Comparison of ENCODE assay signal across 26 cellular contexts in genomic region chr14:90496379-90496778, GRCh38.
"Had no signal": no experiment of that assay in that cellular context is flagged by ENCODE, and none has a peak within 500 bp of the region (broad histone marks: within the 10 kb centered on the region; RNA-seq: fewer than 3 reads in every experiment).

No MANE protein-coding gene starts in this region.

- H3K27ac Mint-ChIP-seq: activated B cell treated with CpG ODN at 0.5 μM for 24 hours; activated CD4-positive, alpha-beta T cell treated with anti-CD3 and anti-CD28 coated beads, Interleukin-2, amount 10 ng/mL, durations not matched to agents 24 days and 14 days; activated naive CD4-positive, alpha-beta T cell treated with anti-CD3 and anti-CD28 coated beads for 36 hours; activated naive CD8-positive, alpha-beta T cell; activated T-helper 17 cell treated with anti-CD3 and anti-CD28 coated beads, Interleukin-2, amount 50 U/mL, for 72 hours; brain; T-helper 17 cell had no signal

- ATAC-seq: activated T-helper 17 cell treated with anti-CD3 and anti-CD28 coated beads, Interleukin-2, amount 50 U/mL, for 72 hours; T-helper 17 cell had no signal

- DNase-seq: activated B cell treated with CpG ODN at 0.5 μM for 24 hours; activated CD4-positive, alpha-beta T cell treated with anti-CD3 and anti-CD28 coated beads for 1 hour; activated CD4-positive, alpha-beta T cell treated with anti-CD3 and anti-CD28 coated beads, Interleukin-2, amount 10 ng/mL, durations not matched to agents 24 days and 14 days; activated CD4-positive, alpha-beta T cell treated with anti-CD3 and anti-CD28 coated beads, Interleukin-2, amount 50 U/mL, for 48 hours; activated gamma-delta T cell; activated naive CD4-positive, alpha-beta T cell treated with anti-CD3 and anti-CD28 coated beads for 36 hours; activated T-cell treated with anti-CD3 and anti-CD28 coated beads for 4 hours; activated T-cell treated with anti-CD3 and anti-CD28 coated beads, Interleukin-2, amount 50 U/mL, for 48 hours; amygdala; NCI-H1092; NCI-H1417 treated with DMSO at 0.1 percent for 48 hours; NCI-H1694; NCI-H2029; NCI-H2107; NCI-H345; NCI-H510A; NCI-H526 treated with DMSO at 0.1 percent for 48 hours; NK-92 treated with Interleukin-12 subunit alpha and Interleukin-12 subunit beta, amount 100 ng/mL, for 24 hours; OCI-M1; SHP77; T-helper 17 cell; T-helper 9 cell had no signal

- H3K4me1 Mint-ChIP-seq: activated T-helper 17 cell treated with anti-CD3 and anti-CD28 coated beads, Interleukin-2, amount 50 U/mL, for 72 hours; central memory CD8-positive, alpha-beta T cell had no signal

- H3K36me3 Mint-ChIP-seq: activated naive CD8-positive, alpha-beta T cell; brain had no signal

- H3K27me3 Mint-ChIP-seq: activated CD4-positive, alpha-beta T cell treated with anti-CD3 and anti-CD28 coated beads, Interleukin-2, amount 10 ng/mL, durations not matched to agents 24 days and 14 days had no signal

- H3K4me3 Mint-ChIP-seq: activated B cell treated with CpG ODN at 0.5 μM for 24 hours; activated CD4-positive, alpha-beta T cell treated with anti-CD3 and anti-CD28 coated beads, Interleukin-2, amount 10 ng/mL, durations not matched to agents 24 days and 14 days; activated naive CD4-positive, alpha-beta T cell treated with anti-CD3 and anti-CD28 coated beads for 36 hours; activated naive CD8-positive, alpha-beta T cell; activated T-helper 17 cell treated with anti-CD3 and anti-CD28 coated beads, Interleukin-2, amount 50 U/mL, for 72 hours; brain; central memory CD8-positive, alpha-beta T cell; T-helper 17 cell had no signal

- H3K9me3 Mint-ChIP-seq: activated CD4-positive, alpha-beta T cell treated with anti-CD3 and anti-CD28 coated beads, Interleukin-2, amount 10 ng/mL, durations not matched to agents 24 days and 14 days; activated naive CD4-positive, alpha-beta T cell treated with anti-CD3 and anti-CD28 coated beads for 36 hours; activated T-helper 17 cell treated with anti-CD3 and anti-CD28 coated beads, Interleukin-2, amount 50 U/mL, for 72 hours; central memory CD8-positive, alpha-beta T cell had no signal
